30 cellular contexts compared by ENCODE assay signal in genomic region chr12:75058228-75058627, GRCh38.
DNase-seq lines count a peak whose midpoint lies in the region; ATAC-seq and TF ChIP-seq lines count a peak whose summit lies in the region.
"Had no signal": no experiment of that assay in that cellular context is flagged by ENCODE, and none has a peak within 500 bp of the region (broad histone marks: within the 10 kb centered on the region; RNA-seq: fewer than 3 reads in every experiment).

No MANE protein-coding gene starts in this region.

- no peak overlapping the region for H3K27ac ChIP-seq in A673 (ENCODE audit: low read depth, low read length, poor library complexity, severe bottlenecking)
- H3K27ac ChIP-seq: ascending aorta, cardiac muscle cell, esophagus muscularis mucosa, GM23248, heart right ventricle, prostate gland, tibial nerve had no signal

- H3K36me3 Mint-ChIP-seq in chondrocyte (ENCODE audit: low read depth) = no peaks in the 10 kb centered on the region
- H3K36me3 Mint-ChIP-seq: activated CD8-positive, alpha-beta memory T cell treated with anti-CD3 and anti-CD28 coated beads, Interleukin-2, amount 10 ng/mL, durations not matched to agents 7 days and 5 days; naive thymus-derived CD8-positive, alpha-beta T cell had no signal

- no TSS peak for BruUV-seq in A673 (replicated peaks; lab: Mats Ljungman, UMichigan)

- H3K27me3 ChIP-seq in A673 (replicated peaks; ENCODE audit: insufficient read depth, low read depth, low read length, poor library complexity) = no peaks in the 10 kb centered on the region
- H3K27me3 ChIP-seq: ascending aorta, cardiac muscle cell, esophagus muscularis mucosa, heart right ventricle, tibial nerve had no signal

- peak; percentile 21 for DNase-seq in ACHN
- DNase-seq in LoVo (ENCODE audit: low spot score) = peak; percentile 15
- no peak for DNase-seq in chondrocyte (ENCODE audit: low spot score)
- peak; percentile 3 for DNase-seq in kidney glomerular epithelial cell (lab: John Stamatoyannopoulos, UW)
- no peak for DNase-seq in EL
- no peak for DNase-seq in GF-D8 (lab: John Stamatoyannopoulos, UW)
- DNase-seq in A673 (ENCODE audit: low spot score) = no peak
- DNase-seq: activated B cell treated with CpG ODN at 0.5 μM for 24 hours; activated CD4-positive, alpha-beta T cell treated with anti-CD3 and anti-CD28 coated beads, Interleukin-2, amount 10 ng/mL, durations not matched to agents 7 days and 5 days; activated CD8-positive, alpha-beta memory T cell treated with anti-CD3 and anti-CD28 coated beads, Interleukin-2, amount 10 ng/mL, durations not matched to agents 7 days and 5 days; activated gamma-delta T cell; activated T-cell treated with anti-CD3 and anti-CD28 coated beads, Interleukin-2, amount 50 U/mL, for 4 hours; GDM1; GM23248; heart right ventricle; naive thymus-derived CD8-positive, alpha-beta T cell; NCI-H1048; NCI-H1694 treated with DMSO at 0.1 percent for 48 hours; NCI-H446; occipital lobe; stimulated activated CD4-positive, alpha-beta T cell treated with anti-CD3 and anti-CD28 coated beads, Interleukin-15, amount 100 ng/mL, for 24 hours; stimulated activated CD4-positive, alpha-beta T cell treated with anti-CD3 and anti-CD28 coated beads, Interleukin-4, amount 100 ng/mL, for 4 hours; T-helper 17 cell had no signal

- no peaks in the 10 kb centered on the region for H3K9me3 ChIP-seq in A673 (ENCODE audit: low read depth, low read length, poor library complexity, severe bottlenecking)
- H3K9me3 ChIP-seq: ascending aorta, esophagus muscularis mucosa, heart right ventricle, prostate gland, tibial nerve had no signal

- H3K4me3 ChIP-seq in A673 (ENCODE audit: low read depth, low read length, poor library complexity, severe bottlenecking) = no peak overlapping the region
- H3K4me3 ChIP-seq: ascending aorta, cardiac muscle cell, esophagus muscularis mucosa, GM23248, heart right ventricle, lung, prostate gland, tibial nerve had no signal

- intact Hi-C loops in A673 (cut with micrococcal nuclease; ENCODE audit: unreplicated experiment) = no loop called here

- no peak overlapping the region for H3K4me3 Mint-ChIP-seq in chondrocyte (ENCODE audit: unreplicated experiment)
- H3K4me3 Mint-ChIP-seq: activated B cell treated with CpG ODN at 0.5 μM for 24 hours; activated CD4-positive, alpha-beta T cell treated with anti-CD3 and anti-CD28 coated beads, Interleukin-2, amount 10 ng/mL, durations not matched to agents 7 days and 5 days; activated CD8-positive, alpha-beta memory T cell treated with anti-CD3 and anti-CD28 coated beads, Interleukin-2, amount 10 ng/mL, durations not matched to agents 7 days and 5 days; activated T-cell treated with anti-CD3 and anti-CD28 coated beads, Interleukin-2, amount 50 U/mL, for 4 hours; naive thymus-derived CD8-positive, alpha-beta T cell; T-helper 17 cell had no signal

- POLR2A ChIA-PET in A673 (lab: Charles Lee; ENCODE audit: low non-redundant PET) = no interaction called here

- no peaks in the 10 kb centered on the region for H3K9me3 Mint-ChIP-seq in chondrocyte (ENCODE audit: low read depth)
- H3K9me3 Mint-ChIP-seq: activated B cell treated with CpG ODN at 0.5 μM for 24 hours; activated CD4-positive, alpha-beta T cell treated with anti-CD3 and anti-CD28 coated beads, Interleukin-2, amount 10 ng/mL, durations not matched to agents 7 days and 5 days; activated T-cell treated with anti-CD3 and anti-CD28 coated beads, Interleukin-2, amount 50 U/mL, for 4 hours; naive thymus-derived CD8-positive, alpha-beta T cell had no signal

- H3K4me1 ChIP-seq in A673 (ENCODE audit: insufficient read depth, low read length, poor library complexity, severe bottlenecking) = no peaks in the 10 kb centered on the region
- H3K4me1 ChIP-seq: ascending aorta, esophagus muscularis mucosa, heart right ventricle, prostate gland, tibial nerve had no signal

- peak; percentile 66 for TF ChIP-seq CTCF in chondrocyte (IDR thresholded peaks at IDR 0.05)
- no peak for TF ChIP-seq CTCF in A673 (conservative IDR thresholded peaks at IDR 0.05; ENCODE audit: low read depth, low read length)

- in situ Hi-C loops in ACHN (cut with HindIII; ENCODE audit: low pct_ligation_motif_present, low pct_unique_long_range_greater_than_20kb, low sequenced_read_pairs) = no loop called here

- peaks cover 20% of the 10 kb centered on the region for H3K27me3 Mint-ChIP-seq in chondrocyte (ENCODE audit: low read depth)
- H3K27me3 Mint-ChIP-seq: activated B cell treated with CpG ODN at 0.5 μM for 24 hours; activated CD4-positive, alpha-beta T cell treated with anti-CD3 and anti-CD28 coated beads, Interleukin-2, amount 10 ng/mL, durations not matched to agents 7 days and 5 days; activated CD8-positive, alpha-beta memory T cell treated with anti-CD3 and anti-CD28 coated beads, Interleukin-2, amount 10 ng/mL, durations not matched to agents 7 days and 5 days had no signal

- CTCF ChIA-PET in A673 (lab: Charles Lee) = interaction anchor here (0.6 kb wide), 1 partner anchor 61 kb away, joined by 4 read pairs; no protein-coding TSS in a partner anchor

- H3K4me1 Mint-ChIP-seq in chondrocyte (ENCODE audit: low read depth) = no peaks in the 10 kb centered on the region
- H3K4me1 Mint-ChIP-seq: activated B cell treated with CpG ODN at 0.5 μM for 24 hours; activated CD4-positive, alpha-beta T cell treated with anti-CD3 and anti-CD28 coated beads, Interleukin-2, amount 10 ng/mL, durations not matched to agents 7 days and 5 days; activated CD8-positive, alpha-beta memory T cell treated with anti-CD3 and anti-CD28 coated beads, Interleukin-2, amount 10 ng/mL, durations not matched to agents 7 days and 5 days; naive thymus-derived CD8-positive, alpha-beta T cell had no signal

- no peaks in the 10 kb centered on the region for H3K36me3 ChIP-seq in A673 (ENCODE audit: insufficient read depth, low read length, poor library complexity, severe bottlenecking)
- H3K36me3 ChIP-seq: ascending aorta, cardiac muscle cell, esophagus muscularis mucosa, heart right ventricle, prostate gland, tibial nerve had no signal

- no peak overlapping the region for H3K27ac Mint-ChIP-seq in chondrocyte (ENCODE audit: unreplicated experiment)
- H3K27ac Mint-ChIP-seq: activated B cell treated with CpG ODN at 0.5 μM for 24 hours; activated CD4-positive, alpha-beta T cell treated with anti-CD3 and anti-CD28 coated beads, Interleukin-2, amount 10 ng/mL, durations not matched to agents 7 days and 5 days; activated CD8-positive, alpha-beta memory T cell treated with anti-CD3 and anti-CD28 coated beads, Interleukin-2, amount 10 ng/mL, durations not matched to agents 7 days and 5 days; naive thymus-derived CD8-positive, alpha-beta T cell; T-helper 17 cell had no signal

- ATAC-seq in GM19395 (IDR thresholded peaks at IDR 0.05; ENCODE audit: unreplicated experiment) = no peak
- ATAC-seq: activated CD8-positive, alpha-beta memory T cell treated with anti-CD3 and anti-CD28 coated beads, Interleukin-2, amount 10 ng/mL, durations not matched to agents 7 days and 5 days; activated T-cell treated with anti-CD3 and anti-CD28 coated beads, Interleukin-2, amount 50 U/mL, for 4 hours; heart right ventricle; naive thymus-derived CD8-positive, alpha-beta T cell; T-helper 17 cell had no signal

Comparison
In these comparisons a context has a peak if more than half of its experiments do, and no peak if none do; other contexts are left out.
1. DNase-seq: peak in ACHN (single experiment), LoVo (single experiment) and kidney glomerular epithelial cell (single experiment); none in chondrocyte (single experiment), EL (single experiment), GF-D8 (single experiment) and A673 (single experiment).